11 cellular contexts compared by ENCODE assay signal in genomic region chr7:44749992-44750391, GRCh38. TPM values are rescaled to one million over a fixed set of nuclear protein-coding genes. Genes with fewer than 3 reads are reported as not detected.
DNase-seq lines count a peak whose midpoint lies in the region; ATAC-seq and TF ChIP-seq lines count a peak whose summit lies in the region.
"Had no signal": no experiment of that assay in that cellular context is flagged by ENCODE, and none has a peak within 500 bp of the region (broad histone marks: within the 10 kb centered on the region; RNA-seq: fewer than 3 reads in every experiment).

No MANE protein-coding gene starts in this region.

- H2BK120ac ChIP-seq in mesenchymal stem cell (ENCODE audit: low read depth, low read length) = no peak overlapping the region

- DNase-seq in heart right ventricle (no peak), left cardiac atrium (no peak), ascending aorta (ENCODE audit: low spot score in 2 of 2) (no peak), mesenchymal stem cell (no peak), upper lobe of right lung (no peak), G401 (ENCODE audit: low spot score) (no peak)
- no peak for DNase-seq in activated effector memory CD4-positive, alpha-beta T cell treated with Interleukin-2 at 50 U/mL for 16 hours
- DNase-seq: GOT3, NCI-H2081 treated with DMSO at 0.1 percent for 48 hours had no signal

- no peak overlapping the region for H3K4ac ChIP-seq in mesenchymal stem cell (ENCODE audit: low read depth in 1 of 2, low read length in 2 of 2)

- H3K9ac ChIP-seq in mesenchymal stem cell (ENCODE audit: low read length) = peak overlapping the region; percentile 84

- in situ Hi-C loops in G401 (cut with HindIII; ENCODE audit: low sequenced_read_pairs) = no loop called here

- peak overlapping the region; percentile 87 for H3K4me2 ChIP-seq in mesenchymal stem cell (ENCODE audit: low read length, poor library complexity, severe bottlenecking)

- H3K14ac ChIP-seq in mesenchymal stem cell (ENCODE audit: low read length in 2 of 2) = no peak overlapping the region

- H3K27me3 ChIP-seq in heart right ventricle (no peaks in the 10 kb centered on the region), ascending aorta (no peaks in the 10 kb centered on the region), mesenchymal stem cell (ENCODE audit: control insufficient read depth in 1 of 2, insufficient read depth in 1 of 2, low read length in 2 of 2) (no peaks in the 10 kb centered on the region), upper lobe of right lung (no peaks in the 10 kb centered on the region)

- no peak overlapping the region for H2BK12ac ChIP-seq in mesenchymal stem cell (ENCODE audit: low read length in 2 of 2)

- no peak overlapping the region for H4K91ac ChIP-seq in mesenchymal stem cell (ENCODE audit: low read length)

- H4K8ac ChIP-seq in mesenchymal stem cell (ENCODE audit: low read length) = no peak overlapping the region

- intact Hi-C loops in heart right ventricle (cut with DNase I) = loop anchor here in 6 of 10 donors (2.0 to 10.0 kb wide), 8 partner anchors 42 to 165 kb away; partner anchors contain the start of genes PPIA (in 3 of the 6), H2AZ2 (in 2 of the 6) and TMED4 (in 1 of the 6)
- intact Hi-C loops in left cardiac atrium (cut with DNase I) = loop anchor here in 1 of 2 donors (5.0 kb wide), 1 partner anchor 47 kb away; the partner anchor contains the start of gene PPIA
- intact Hi-C loops in ascending aorta (cut with DNase I) = loop anchor here (2.0 to 5.0 kb wide), 3 partner anchors 19 to 493 kb away; partner anchors contain the start of gene DDX56
- intact Hi-C loops in upper lobe of right lung (cut with DNase I) = no loop called here

- no peak overlapping the region for H2AFZ ChIP-seq in mesenchymal stem cell (ENCODE audit: low read depth, low read length)

- H3K4me3 ChIP-seq in heart right ventricle (peak overlapping the region in 8 of 10 donors; percentile 81 to 93 (median 90)), ascending aorta (peak overlapping the region in 1 of 2 donors; percentile 93), mesenchymal stem cell (ENCODE audit: insufficient read depth in 1 of 2, low read depth in 1 of 2, low read length in 2 of 2) (peak overlapping the region in 1 of 2 experiments; percentile 94), upper lobe of right lung (peak overlapping the region; percentile 78)

- no peak overlapping the region for H2BK5ac ChIP-seq in mesenchymal stem cell (ENCODE audit: low read depth, low read length, poor library complexity, severe bottlenecking)

- ATAC-seq in heart right ventricle (no peak), left cardiac atrium (no peak), upper lobe of right lung (no peak), HG03520 (IDR thresholded peaks at IDR 0.05; ENCODE audit: unreplicated experiment) (no peak)
- ATAC-seq: left lobe of liver had no signal

- peaks cover 17% of the 10 kb centered on the region for H3K79me1 ChIP-seq in mesenchymal stem cell (replicated peaks; ENCODE audit: low read length, poor library complexity, severe bottlenecking)

- WGBS in heart right ventricle, 2 donors = 91 to 93% methylated on average over 2 of the region's 2 CpGs
- 92% methylated on average over 2 of the region's 2 CpGs for WGBS in mesenchymal stem cell

- peak overlapping the region in 6 of 10 donors; percentile 3 to 99 (median 90) for H3K27ac ChIP-seq in heart right ventricle
- peak overlapping the region; percentile 69 for H3K27ac ChIP-seq in ascending aorta
- no peak overlapping the region for H3K27ac ChIP-seq in mesenchymal stem cell (ENCODE audit: low read length, poor library complexity, severe bottlenecking)
- no peak overlapping the region for H3K27ac ChIP-seq in upper lobe of right lung

- H3K23ac ChIP-seq in mesenchymal stem cell (ENCODE audit: low read length in 2 of 2) = no peak overlapping the region

- no peak for TF ChIP-seq CTCF in heart right ventricle (IDR thresholded peaks at IDR 0.05)
- no peak for TF ChIP-seq CTCF in ascending aorta (IDR thresholded peaks at IDR 0.05)
- TF ChIP-seq CTCF in upper lobe of right lung (IDR thresholded peaks at IDR 0.05) = no peak

- no peak overlapping the region for H3K18ac ChIP-seq in mesenchymal stem cell (ENCODE audit: low read depth in 1 of 2, low read length in 2 of 2)

- H2AK5ac ChIP-seq in mesenchymal stem cell (ENCODE audit: low read length, severe bottlenecking) = no peak overlapping the region

- H3K4me1 ChIP-seq in heart right ventricle (peaks cover 13 to 62% (median 41%) of the 10 kb centered on the region in 9 donors), ascending aorta (peaks cover 4 to 15% of the 10 kb centered on the region in 2 donors), mesenchymal stem cell (ENCODE audit: control insufficient read depth, insufficient read depth, low read depth, low read length) (peaks cover 30% of the 10 kb centered on the region), upper lobe of right lung (peaks cover 35% of the 10 kb centered on the region)

- H3K36me3 ChIP-seq in heart right ventricle = peaks cover 0 to 10% (median 0%) of the 10 kb centered on the region in 9 donors
- peaks cover 0 to 4% of the 10 kb centered on the region in 2 donors for H3K36me3 ChIP-seq in ascending aorta
- H3K36me3 ChIP-seq in mesenchymal stem cell (ENCODE audit: control insufficient read depth in 1 of 2, insufficient read depth in 2 of 2, low read depth in 1 of 2, low read length in 2 of 2) = peaks cover 4 to 14% of the 10 kb centered on the region in 2 experiments
- no peaks in the 10 kb centered on the region for H3K36me3 ChIP-seq in upper lobe of right lung

- no peaks in the 10 kb centered on the region for H3K9me3 ChIP-seq in heart right ventricle
- H3K9me3 ChIP-seq in ascending aorta = no peaks in the 10 kb centered on the region
- no peaks in the 10 kb centered on the region for H3K9me3 ChIP-seq in mesenchymal stem cell (ENCODE audit: control insufficient read depth, low read length)
- H3K9me3 ChIP-seq in upper lobe of right lung = no peaks in the 10 kb centered on the region

- H2BK15ac ChIP-seq in mesenchymal stem cell (ENCODE audit: low read depth, poor library complexity, severe bottlenecking) = no peak overlapping the region

RNA-seq across cellular contexts. Expression of gene ZMIZ2, which starts 1.3 kb away (rescaled TPM):
- total RNA-seq in heart right ventricle = 10 to 100 TPM; 38.9 to 80.4 (median 47.9) TPM
- 10 to 100 TPM; 26.3 to 87.3 TPM for polyA plus RNA-seq in heart right ventricle
- total RNA-seq in left cardiac atrium = 10 to 100 TPM; 43.3 to 48.1 TPM
- 75.5 TPM for total RNA-seq in ascending aorta
- polyA plus RNA-seq in mesenchymal stem cell (2013, experiment 1 of 2) = 38.9 TPM
- 36.0 TPM for polyA plus RNA-seq in mesenchymal stem cell (2013, experiment 2 of 2)
- total RNA-seq in upper lobe of right lung = 95.4 TPM
- total RNA-seq in G401 (2014; rRNA removed; shearing (Covaris generic)) = 0.92 and 2.3 TPM in 2 replicates

RNA-seq across cellular contexts. Expression of gene PPIA, which starts 46.5 kb away (rescaled TPM):
- total RNA-seq in heart right ventricle (100 to 1,000 TPM; 355 to 728 (median 423) TPM), left cardiac atrium (100 to 1,000 TPM; 637 to 672 TPM), ascending aorta (945 TPM), upper lobe of right lung (970 TPM)
- 1,000 to 10,000 TPM; 1,028 to 3,654 TPM for polyA plus RNA-seq in heart right ventricle
- polyA plus RNA-seq in mesenchymal stem cell (2013, experiment 1 of 2) = 2,030 TPM
- polyA plus RNA-seq in mesenchymal stem cell (2013, experiment 2 of 2) = 2,181 TPM
- total RNA-seq in G401 (2014; rRNA removed; shearing (Covaris generic)) = 4,753 and 4,999 TPM in 2 replicates

Comparison
In these comparisons a context has a peak if more than half of its experiments do, and no peak if none do; other contexts are left out.
1. H3K27ac ChIP-seq: peak in heart right ventricle (6 of 10) and ascending aorta (2 of 2); none in mesenchymal stem cell (single experiment) and upper lobe of right lung (single experiment).
2. RNA of gene ZMIZ2, which starts 1.3 kb away (total RNA-seq): 95.4 TPM in upper lobe of right lung (single experiment), 75.5 TPM in ascending aorta (single experiment), 38.9 to 80.4 TPM in heart right ventricle and 43.3 to 48.1 TPM in left cardiac atrium; 0.92 to 2.3 TPM in G401; every median in the first group is over 10 times any median in the second.